23 cellular contexts compared by ENCODE assay signal in genomic region chr10:4633186-4633585, GRCh38.
"Had no signal": no experiment of that assay in that cellular context is flagged by ENCODE, and none has a peak within 500 bp of the region (broad histone marks: within the 10 kb centered on the region; RNA-seq: fewer than 3 reads in every experiment).

No MANE protein-coding gene starts in this region.

- H3K9me3 Mint-ChIP-seq: central memory CD8-positive, alpha-beta T cell; immature natural killer cell; memory B cell; natural killer cell treated with Interleukin-12 subunit alpha and Interleukin-12 subunit beta and Interleukin-15 and Interleukin-18, amount 100 ng/mL, for 72 hours had no signal

- H3K4me3 Mint-ChIP-seq: central memory CD8-positive, alpha-beta T cell; immature natural killer cell; memory B cell; natural killer cell treated with Interleukin-12 subunit alpha and Interleukin-12 subunit beta and Interleukin-15 and Interleukin-18, amount 100 ng/mL, for 72 hours had no signal

- H3K4me1 Mint-ChIP-seq: central memory CD8-positive, alpha-beta T cell; immature natural killer cell; memory B cell had no signal

- H3K4me1 ChIP-seq: left lung, lower lobe of right lung, sigmoid colon, thyroid gland, upper lobe of right lung had no signal

- H3K27me3 ChIP-seq: dorsolateral prefrontal cortex, esophagus muscularis mucosa, gastrocnemius medialis, left lung, sigmoid colon, suprapubic skin, thyroid gland, upper lobe of right lung had no signal

- H3K27ac Mint-ChIP-seq: immature natural killer cell; memory B cell; natural killer cell treated with Interleukin-12 subunit alpha and Interleukin-12 subunit beta and Interleukin-15 and Interleukin-18, amount 100 ng/mL, for 72 hours had no signal

- H3K4me3 ChIP-seq: dorsolateral prefrontal cortex, esophagus muscularis mucosa, gastrocnemius medialis, left lung, lower lobe of right lung, psoas muscle, sigmoid colon, skin epidermis, suprapubic skin, thyroid gland, upper lobe of right lung had no signal

- H3K36me3 Mint-ChIP-seq: immature natural killer cell; natural killer cell treated with Interleukin-12 subunit alpha and Interleukin-12 subunit beta and Interleukin-15 and Interleukin-18, amount 100 ng/mL, for 72 hours had no signal

- H3K27ac ChIP-seq: dorsolateral prefrontal cortex, epithelial cell of prostate, esophagus muscularis mucosa, gastrocnemius medialis, left lung, lower lobe of right lung, psoas muscle, sigmoid colon, skin epidermis, suprapubic skin, thyroid gland, upper lobe of right lung had no signal

- FAIRE-seq: keratinocyte had no signal

- DNase-seq: cortex of kidney; dorsolateral prefrontal cortex; effector CD8-positive, alpha-beta T cell; gastrocnemius medialis; immature natural killer cell; left lung; lower lobe of right lung; midbrain; retina; sigmoid colon; stimulated activated CD4-positive, alpha-beta T cell treated with anti-CD3 and anti-CD28 coated beads, Interleukin-12 subunit alpha, Interleukin-12 subunit beta, amount 100 ng/mL, for 4 hours; stimulated activated naive CD4-positive, alpha-beta T cell treated with Interleukin-2 at 50 U/mL for 16 hours; thyroid gland; upper lobe of right lung had no signal

- H3K36me3 ChIP-seq: esophagus muscularis mucosa, gastrocnemius medialis, left lung, lower lobe of right lung, sigmoid colon, suprapubic skin, thyroid gland, upper lobe of right lung had no signal

- H3K9me3 ChIP-seq: esophagus muscularis mucosa, gastrocnemius medialis, lower lobe of right lung, psoas muscle, sigmoid colon, suprapubic skin, thyroid gland, upper lobe of right lung had no signal
